ENCODE assay signal across 1 cellular context in genomic region chr6:125821825-125822281, GRCh38.
TF ChIP-seq lines count a peak whose summit lies in the region.

No MANE protein-coding gene starts in this region.

TF ChIP-seq in HepG2, 621 proteins besides CTCF, POLR2A, EP300 and RAD21 (continued from another document):
- TF ChIP-seq MLX (CRISPR knock-in tag; IDR thresholded peaks at IDR 0.05), result peak; percentile 90
- no peak for TF ChIP-seq E2F1 (CRISPR knock-in tag; IDR thresholded peaks at IDR 0.05)
- peak; percentile 86 for TF ChIP-seq ARID5B (CRISPR knock-in tag; IDR thresholded peaks at IDR 0.05)
- TF ChIP-seq TARDBP (CRISPR knock-in tag; IDR thresholded peaks at IDR 0.05), result peak; percentile 49; the same call in 1 of the 2 replicates
- TF ChIP-seq ZNF331 (CRISPR knock-in tag; IDR thresholded peaks at IDR 0.05), result peak; percentile 53; the same call in 1 of the 2 replicates
- no peak for TF ChIP-seq ZNF253 (CRISPR knock-in tag; IDR thresholded peaks at IDR 0.05; ENCODE audit: borderline replicate concordance)
- TF ChIP-seq FOXP4 (CRISPR knock-in tag; IDR thresholded peaks at IDR 0.05), result peak; percentile 49
- TF ChIP-seq MYC (CRISPR knock-in tag; IDR thresholded peaks at IDR 0.05; ENCODE audit: borderline replicate concordance), result peak; percentile 71; the same call in 1 of the 2 replicates
- peak; percentile 79; the same call in 1 of the 2 replicates for TF ChIP-seq HOMEZ (CRISPR knock-in tag; IDR thresholded peaks at IDR 0.05; ENCODE audit: low read depth)
- 0 out of 2 replicates have a peak, but pooled peaks have one; percentile 43 for TF ChIP-seq CHD4 (IDR thresholded peaks at IDR 0.05; ENCODE audit: borderline replicate concordance, low read length)
- 0 out of 2 replicates have a peak, but pooled peaks have one; percentile 24 for TF ChIP-seq ZNF230 (CRISPR knock-in tag; IDR thresholded peaks at IDR 0.05)
- TF ChIP-seq RARA (CRISPR knock-in tag; IDR thresholded peaks at IDR 0.05), result peak; percentile 63
- no peak for TF ChIP-seq ZSCAN31 (CRISPR knock-in tag; IDR thresholded peaks at IDR 0.05; ENCODE audit: low read depth)
- TF ChIP-seq MIXL1 (CRISPR knock-in tag; IDR thresholded peaks at IDR 0.05), result peak; percentile 27; the same call in 1 of the 2 replicates
- TF ChIP-seq ZNF580 (CRISPR knock-in tag; IDR thresholded peaks at IDR 0.05; ENCODE audit: borderline replicate concordance, low read depth), result peak; percentile 25; the same call in 1 of the 2 replicates
- TF ChIP-seq SAP130 (CRISPR knock-in tag; IDR thresholded peaks at IDR 0.05; ENCODE audit: low read depth), result peak; percentile 76
- 0 out of 2 replicates have a peak, but pooled peaks have one; percentile 26 for TF ChIP-seq ZNF441 (CRISPR knock-in tag; IDR thresholded peaks at IDR 0.05; ENCODE audit: borderline replicate concordance)
- TF ChIP-seq HMGA1 (CRISPR knock-in tag; conservative IDR thresholded peaks at IDR 0.05), result no peak
- no peak for TF ChIP-seq FOXO1 (CRISPR knock-in tag; IDR thresholded peaks at IDR 0.05)
- TF ChIP-seq SRF (IDR thresholded peaks at IDR 0.05; ENCODE audit: low read depth, low read length), result no peak
- TF ChIP-seq HOXA3 (CRISPR knock-in tag; IDR thresholded peaks at IDR 0.05), result peak; percentile 77; the same call in 1 of the 2 replicates
- 0 out of 2 replicates have a peak, but pooled peaks have one; percentile 30 for TF ChIP-seq SNAI1 (CRISPR knock-in tag; IDR thresholded peaks at IDR 0.05; ENCODE audit: borderline replicate concordance)
- TF ChIP-seq HMGXB4 (CRISPR knock-in tag; IDR thresholded peaks at IDR 0.05; ENCODE audit: borderline replicate concordance in 1 of 2, low read depth in 1 of 2), result peak in 1 of 2 experiments; percentile 45; a peak in 1 of 4 replicates
- TF ChIP-seq MATR3 (CRISPR knock-in tag; IDR thresholded peaks at IDR 0.05), result no peak
- 0 out of 2 replicates have a peak, but pooled peaks have one; percentile 18 for TF ChIP-seq ERF (CRISPR knock-in tag; IDR thresholded peaks at IDR 0.05)
- peak; percentile 42 for TF ChIP-seq NR2F6 (IDR thresholded peaks at IDR 0.05)
- TF ChIP-seq NR2F6 (CRISPR knock-in tag; IDR thresholded peaks at IDR 0.05), result peak; percentile 75; the same call in 1 of the 2 replicates
- peak; percentile 92 for TF ChIP-seq ZNF644 (CRISPR knock-in tag; IDR thresholded peaks at IDR 0.05; ENCODE audit: low read depth)
- TF ChIP-seq SOX6 (IDR thresholded peaks at IDR 0.05), result no peak
- peak; percentile 86 for TF ChIP-seq SOX6 (CRISPR knock-in tag; IDR thresholded peaks at IDR 0.05)
- TF ChIP-seq PRDM4 (CRISPR knock-in tag; IDR thresholded peaks at IDR 0.05; ENCODE audit: borderline replicate concordance), result no peak
TF ChIP-seq in HepG2: peak in this region for 87.
